ENCODE assay signal across 19 cellular contexts in genomic region chr6:96162711-96163120, GRCh38.
A peak's percentile ranks its signal among the peaks of the same experiment; 100 is the strongest.
DNase-seq lines count a peak whose midpoint lies in the region; ATAC-seq, FAIRE-seq and TF ChIP-seq lines count a peak whose summit lies in the region.
"Had no signal": no experiment of that assay in that cellular context is flagged by ENCODE, and none has a peak within 500 bp of the region (broad histone marks: within the 10 kb centered on the region; RNA-seq: fewer than 3 reads in every experiment).

No MANE protein-coding gene starts in this region.

- POLR2A ChIA-PET in H1 (lab: Charles Lee; ENCODE audit: partially characterized antibody), result no interaction called here

- peak; percentile 98 for FAIRE-seq in H1 (lab: Jason Lieb, UNC)
- FAIRE-seq: D721Med had no signal

- no peak overlapping the region for H3K4me3 ChIP-seq in H7 (ENCODE audit: insufficient read depth, low read depth, low read length)
- peak overlapping the region in 1 of 4 experiments; percentile 35; a peak in 1 of 8 replicates for H3K4me3 ChIP-seq in H1 (ENCODE audit: extremely low read depth in 1 of 4, insufficient read depth in 2 of 4, low read depth in 3 of 4, low read length in 4 of 4)
- peak overlapping the region; percentile 40; the same call in 1 of the 2 replicates for H3K4me3 ChIP-seq in iPS-20b (ENCODE audit: low read length)
- H3K4me3 ChIP-seq in right lobe of liver, result no peak overlapping the region
- H3K4me3 ChIP-seq: BLaER1, PC-9, SJCRH30 had no signal

- TF ChIP-seq CTCF in H1 (IDR thresholded peaks at IDR 0.05; ENCODE audit: control extremely low read depth in 1 of 3, insufficient read depth in 1 of 3, low read depth in 1 of 3, low read length in 3 of 3) (no peak), nephron progenitor cell (IDR thresholded peaks at IDR 0.05) (no peak), right lobe of liver (IDR thresholded peaks at IDR 0.05) (no peak)

- H3K27ac ChIP-seq in H1 (ENCODE audit: low read depth, low read length), result peak overlapping the region; percentile 68
- H3K27ac ChIP-seq in iPS-20b (ENCODE audit: low read length), result peak overlapping the region; percentile 84
- no peak overlapping the region for H3K27ac ChIP-seq in right lobe of liver
- H3K27ac ChIP-seq: BLaER1, PC-9, SJCRH30 had no signal

- WGBS in H1 (ENCODE audit: extremely low coverage in 1 of 2, insufficient coverage in 1 of 2, insufficient read length in 1 of 2, insufficient replicate concordance in 2 of 2, low coverage in 1 of 2, low lambda C conversion rate in 2 of 2, missing lambda C conversion rate in 1 of 2), 2 experiments, result 0% methylated on average over 2 of the region's 2 CpGs; no CpG with 5 or more reads in 1 of the 2 experiments
- WGBS in right lobe of liver (ENCODE audit: insufficient coverage, low coverage, low lambda C conversion rate, missing lambda C conversion rate), result 8% methylated on average over 2 of the region's 2 CpGs

- peaks cover 0 to 14% (median 4%) of the 10 kb centered on the region in 4 experiments; a peak in 5 of 7 replicates for H3K4me1 ChIP-seq in H1 (replicated peaks in 1 of 4; ENCODE audit: control insufficient read depth in 3 of 4, insufficient read depth in 4 of 4, low read length in 3 of 4)
- peaks cover 26% of the 10 kb centered on the region for H3K4me1 ChIP-seq in iPS-20b (ENCODE audit: insufficient read depth, low read length)
- H3K4me1 ChIP-seq in right lobe of liver, result no peaks in the 10 kb centered on the region
- H3K4me1 ChIP-seq: BLaER1, SJCRH30 had no signal

- no peaks in the 10 kb centered on the region for H3K9me3 ChIP-seq in H1 (ENCODE audit: insufficient read depth in 2 of 2, low read depth in 1 of 2, low read length in 1 of 2)
- no peaks in the 10 kb centered on the region for H3K9me3 ChIP-seq in iPS-20b (ENCODE audit: insufficient read depth, low read depth, low read length)
- H3K9me3 ChIP-seq in right lobe of liver, result no peaks in the 10 kb centered on the region
- H3K9me3 ChIP-seq: BLaER1, SJCRH30 had no signal

- H2BK120ac ChIP-seq in H1 (replicated peaks; ENCODE audit: low read depth, low read length), result no peak overlapping the region

- TF ChIP-seq POLR2A in H1 (IDR thresholded peaks at IDR 0.05; ENCODE audit: control extremely low read depth in 1 of 2, low read depth in 2 of 2, low read length in 2 of 2) (peak; percentile 27 to 57), right lobe of liver (IDR thresholded peaks at IDR 0.05) (no peak)

- no peaks in the 10 kb centered on the region for H3K36me3 Mint-ChIP-seq in nephron progenitor cell (ENCODE audit: low read depth)
- H3K36me3 Mint-ChIP-seq: CD8-positive, alpha-beta T cell; IgD-negative memory B cell had no signal

- DNase-seq in H7 (peak; percentile 58), H1 (ENCODE audit: low read depth in 1 of 2, low spot score in 2 of 2) (peak in 1 of 2 experiments; percentile 43), nephron progenitor cell (no peak), GM19240 (ENCODE audit: insufficient read length, low spot score) (no peak), GM19238 (ENCODE audit: insufficient read length, low spot score) (no peak), right lobe of liver (no peak)
- DNase-seq in activated T-cell treated with anti-CD3 and anti-CD28 coated beads, Interleukin-2, amount 50 U/mL, for 1 hour, result no peak
- DNase-seq: CD8-positive, alpha-beta T cell; DMS79; NCI-H1105 treated with DMSO at 0.1 percent for 48 hours; NCI-H187; NCI-H446; NCI-H748 treated with DMSO at 0.1 percent for 48 hours; PC-9; SJCRH30 had no signal

- no peaks in the 10 kb centered on the region for H3K79me2 ChIP-seq in H1 (ENCODE audit: control insufficient read depth in 1 of 2, insufficient read depth in 2 of 2, low read length in 2 of 2)

- peak overlapping the region; percentile 12 for H4K5ac ChIP-seq in H1 (ENCODE audit: insufficient read length, low read depth, low read length)

- H3K4me3 Mint-ChIP-seq in nephron progenitor cell, result no peak overlapping the region
- H3K4me3 Mint-ChIP-seq: CD8-positive, alpha-beta T cell; IgD-negative memory B cell had no signal

- no peak overlapping the region for H2BK12ac ChIP-seq in H1 (ENCODE audit: low read depth, low read length)

- H3K56ac ChIP-seq in H1 (replicated peaks; ENCODE audit: insufficient read length, low read depth, low read length), result no peak overlapping the region

- no peak overlapping the region for H3K23ac ChIP-seq in H1 (ENCODE audit: insufficient read length)

- no peak overlapping the region for H3K14ac ChIP-seq in H1 (ENCODE audit: insufficient read length)

- peak in 1 of 2 experiments; percentile 76; a peak in 1 of 3 replicates for TF ChIP-seq EP300 in H1 (IDR thresholded peaks at IDR 0.05; ENCODE audit: borderline replicate concordance in 1 of 2, low read depth in 2 of 2, low read length in 2 of 2)

- H3K4me1 Mint-ChIP-seq in nephron progenitor cell, result no peaks in the 10 kb centered on the region
- H3K4me1 Mint-ChIP-seq: IgD-negative memory B cell had no signal

- H2BK5ac ChIP-seq in H1 (ENCODE audit: low read depth, low read length), result no peak overlapping the region

- H2BK15ac ChIP-seq in H1 (ENCODE audit: low read length), result no peak overlapping the region

- no peak overlapping the region for H3K4ac ChIP-seq in H1 (replicated peaks; ENCODE audit: insufficient read length, low read depth, low read length)

- H4K91ac ChIP-seq in H1 (replicated peaks; ENCODE audit: insufficient read length, low read length), result no peak overlapping the region

- H2BK20ac ChIP-seq in H1 (ENCODE audit: low read length), result 0 out of 2 replicates have a peak overlapping the region, but pooled peaks have one; percentile 4

- intact Hi-C loops in right lobe of liver (cut with DNase I), result no loop called here

- no peaks in the 10 kb centered on the region for H4K20me1 ChIP-seq in H1 (replicated peaks in 1 of 2; ENCODE audit: control insufficient read depth in 1 of 2, insufficient read depth in 2 of 2, low read length in 2 of 2)
- H4K20me1 ChIP-seq: BLaER1 had no signal

- no peak overlapping the region for H2AK5ac ChIP-seq in H1 (ENCODE audit: low read depth, low read length)

- no peaks in the 10 kb centered on the region for H3K36me3 ChIP-seq in H7 (replicated peaks; ENCODE audit: control insufficient read depth, insufficient read depth, low read length)
- H3K36me3 ChIP-seq in H1 (ENCODE audit: control insufficient read depth in 2 of 4, insufficient read depth in 4 of 4, low read length in 3 of 4), result no peaks in the 10 kb centered on the region
- H3K36me3 ChIP-seq in iPS-20b (ENCODE audit: insufficient read depth, low read depth, low read length), result no peaks in the 10 kb centered on the region
- no peaks in the 10 kb centered on the region for H3K36me3 ChIP-seq in right lobe of liver
- H3K36me3 ChIP-seq: BLaER1, SJCRH30 had no signal

- H3K27me3 Mint-ChIP-seq in nephron progenitor cell (ENCODE audit: low read depth, poor library complexity), result no peaks in the 10 kb centered on the region
- H3K27me3 Mint-ChIP-seq: IgD-negative memory B cell had no signal

- no peaks in the 10 kb centered on the region for H3K9me3 Mint-ChIP-seq in nephron progenitor cell
- H3K9me3 Mint-ChIP-seq: CD8-positive, alpha-beta T cell had no signal

- peak in 1 of 2 experiments; percentile 10; a peak in 1 of 4 replicates for TF ChIP-seq RAD21 in H1 (IDR thresholded peaks at IDR 0.05 in 1 of 2, conservative IDR thresholded peaks at IDR 0.05 in 1 of 2; ENCODE audit: low read depth in 2 of 2, low read length in 2 of 2)

- H3K4me2 ChIP-seq in H1 (ENCODE audit: insufficient read depth in 1 of 2, low read depth in 2 of 2, low read length in 2 of 2), result peak overlapping the region; percentile 38 to 57; a peak in 3 of 4 replicates
- H3K4me2 ChIP-seq: BLaER1, PC-9 had no signal

- H2AFZ ChIP-seq in H1 (ENCODE audit: low read length), result no peak overlapping the region
- H2AFZ ChIP-seq: PC-9 had no signal

- H4K8ac ChIP-seq in H1 (ENCODE audit: extremely low read depth, insufficient read depth, low read length), result no peak overlapping the region

- no peaks in the 10 kb centered on the region for H3K23me2 ChIP-seq in H1 (ENCODE audit: low read depth, low read length)

- peak overlapping the region; percentile 2; the same call in 1 of the 2 replicates for H3K18ac ChIP-seq in H1 (ENCODE audit: extremely low read depth, low read length)

- H3K9ac ChIP-seq in H1 (replicated peaks in 1 of 4; ENCODE audit: extremely low read depth in 1 of 4, low read depth in 3 of 4, low read length in 3 of 4), result no peak overlapping the region
- H3K9ac ChIP-seq in iPS-20b (ENCODE audit: low read depth, low read length), result peak overlapping the region; percentile 69; the same call in 1 of the 2 replicates
- H3K9ac ChIP-seq: BLaER1 had no signal

- CTCF ChIA-PET in H1 (lab: Charles Lee; ENCODE audit: partially characterized antibody), result no interaction called here

- no peak for ATAC-seq in right lobe of liver
- ATAC-seq: CD8-positive, alpha-beta T cell had no signal

- no peaks in the 10 kb centered on the region for H3K27me3 ChIP-seq in H7 (ENCODE audit: control insufficient read depth, insufficient read depth, low read length)
- H3K27me3 ChIP-seq in H1 (replicated peaks in 1 of 4; ENCODE audit: control insufficient read depth in 3 of 4, extremely low read depth in 1 of 4, insufficient read depth in 3 of 4, low read length in 3 of 4), result no peaks in the 10 kb centered on the region
- no peaks in the 10 kb centered on the region for H3K27me3 ChIP-seq in iPS-20b (ENCODE audit: insufficient read depth, low read length)
- H3K27me3 ChIP-seq in right lobe of liver, result no peaks in the 10 kb centered on the region
- H3K27me3 ChIP-seq: BLaER1, SJCRH30 had no signal

- H3K79me1 ChIP-seq in H1 (ENCODE audit: low read depth, low read length), result no peaks in the 10 kb centered on the region

- H3K27ac Mint-ChIP-seq in nephron progenitor cell, result peak overlapping the region; percentile 47
- H3K27ac Mint-ChIP-seq: CD8-positive, alpha-beta T cell had no signal

TF ChIP-seq in H1, 55 proteins besides CTCF, POLR2A, EP300 and RAD21 (continues in another document):
- no peak for TF ChIP-seq SUZ12 (IDR thresholded peaks at IDR 0.05; ENCODE audit: low read length)
- no peak for TF ChIP-seq SIX5 (IDR thresholded peaks at IDR 0.05; ENCODE audit: low read depth, low read length)
- no peak for TF ChIP-seq CEBPB (IDR thresholded peaks at IDR 0.05; ENCODE audit: low read depth, low read length)
- TF ChIP-seq MAFK (IDR thresholded peaks at IDR 0.05; ENCODE audit: low read depth, low read length), result no peak

Comparison
In these comparisons a context has a peak if more than half of its experiments do, and no peak if none do; other contexts are left out.
1. H3K27ac ChIP-seq: peak in H1 (single experiment) and iPS-20b (single experiment); none in right lobe of liver (0 of 3).